25 cellular contexts compared by ENCODE assay signal in the genomic region with DNA sequence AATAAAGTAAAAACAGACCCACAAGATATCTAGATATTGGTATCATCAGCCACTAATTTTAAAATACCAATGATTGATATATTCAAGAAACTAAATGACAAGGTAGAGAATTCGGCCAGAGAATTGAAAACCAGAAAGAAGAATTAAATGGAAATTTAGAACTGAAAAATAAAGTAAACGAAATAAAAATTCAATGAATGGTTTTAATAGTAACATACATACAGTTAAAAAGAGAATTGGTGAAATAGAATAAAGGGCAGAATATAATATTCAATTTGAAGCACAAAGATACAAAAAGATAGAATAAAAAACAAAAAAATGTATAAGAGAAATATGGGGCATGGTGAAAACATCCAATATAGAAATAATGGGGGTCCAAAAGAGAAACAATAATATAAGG.
DNase-seq lines count a peak whose midpoint lies in the region; ATAC-seq, FAIRE-seq and TF ChIP-seq lines count a peak whose summit lies in the region.
"Had no signal": no experiment of that assay in that cellular context is flagged by ENCODE, and none has a peak within 500 bp of the region (broad histone marks: within the 10 kb centered on the region; RNA-seq: fewer than 3 reads in every experiment).

No MANE protein-coding gene starts in this region.

- no peak for ATAC-seq in K562
- ATAC-seq: CD8-positive, alpha-beta T cell; GM12878 had no signal

- CTCF ChIA-PET in HEK293 (lab: Yijun Ruan, JAX) (no interaction called here), K562 (lab: Yijun Ruan, JAX; ENCODE audit: low intra/inter-chr PET ratio) (no interaction called here)

- no peaks in the 10 kb centered on the region for H3K27me3 ChIP-seq in K562 (ENCODE audit: control insufficient read depth in 2 of 2, insufficient read depth in 2 of 2, low read length in 2 of 2)

- H3K4me1 ChIP-seq in HEK293 (ENCODE audit: control insufficient read depth, insufficient read depth, low read length) (no peaks in the 10 kb centered on the region), K562 (replicated peaks in 1 of 2; ENCODE audit: control insufficient read depth in 2 of 2, insufficient read depth in 2 of 2, low read length in 2 of 2) (no peaks in the 10 kb centered on the region)
- H3K4me1 ChIP-seq: Caco-2 had no signal

- no peak for TF ChIP-seq POLR2A in K562 (conservative IDR thresholded peaks at IDR 0.05)

- FAIRE-seq in K562 (lab: Jason Lieb, UNC) (no peak), frontal cortex (lab: Jason Lieb, UNC) (peak; percentile 24)
- FAIRE-seq: A204.1, D721Med, GM12878, GM12892, GM18507 had no signal

- H3K4me2 ChIP-seq in K562 (ENCODE audit: insufficient read depth, low read length) = no peak overlapping the region
- H3K4me2 ChIP-seq: BLaER1 treated with 17β-estradiol and CSF1 and Interleukin-3, amounts not matched to agents 10 nM and 100 nM had no signal

- no peak overlapping the region for H3K9ac ChIP-seq in K562 (ENCODE audit: insufficient read depth in 1 of 2, low read depth in 2 of 2, low read length in 2 of 2)
- H3K9ac ChIP-seq: BLaER1 treated with 17β-estradiol and CSF1 and Interleukin-3, amounts not matched to agents 10 nM and 100 nM had no signal

- H3K4me3 ChIP-seq in HEK293 (ENCODE audit: low read depth, low read length) (no peak overlapping the region), K562 (no peak overlapping the region)
- H3K4me3 ChIP-seq: BLaER1 treated with 17β-estradiol and CSF1 and Interleukin-3, amounts not matched to agents 10 nM and 100 nM; GM12878 had no signal

- H3K36me3 ChIP-seq in HEK293 (ENCODE audit: control insufficient read depth in 2 of 2, insufficient read depth in 1 of 2, low read length in 2 of 2) (no peaks in the 10 kb centered on the region), K562 (ENCODE audit: control insufficient read depth, insufficient read depth, low read length) (no peaks in the 10 kb centered on the region)

- DNase-seq in K562 (ENCODE audit: extremely low read depth in 1 of 4, low spot score in 3 of 4) (no peak), frontal cortex (ENCODE audit: low spot score in 2 of 2) (no peak), ecto neural progenitor cell (ENCODE audit: low spot score) (no peak), AG08395 (ENCODE audit: low spot score) (no peak), DMS153 treated with DMSO at 0.1 percent for 48 hours (lab: John Stamatoyannopoulos, UW; ENCODE audit: unreplicated experiment) (no peak)
- DNase-seq: 8988T; ACHN; AML-193; Caco-2; Calu3; CD4-positive, alpha-beta T cell; CD8-positive, alpha-beta T cell; DMS53; DMS79; DND-41; EL; GDM1 had no signal

- BruUV-seq in K562 (replicated peaks; lab: Mats Ljungman, UMichigan) = no TSS peak

- TF ChIP-seq CTCF in HEK293 (tag by site-specific recombination; IDR thresholded peaks at IDR 0.05) = no peak
- TF ChIP-seq CTCF in K562 (IDR thresholded peaks at IDR 0.05 in 2 of 3, conservative IDR thresholded peaks at IDR 0.05 in 1 of 3; ENCODE audit: insufficient read depth in 2 of 3, low read depth in 1 of 3, low read length in 3 of 3) = no peak

- H3K9me3 ChIP-seq in HEK293 (ENCODE audit: control insufficient read depth, insufficient read depth, low read depth, low read length) (no peaks in the 10 kb centered on the region), K562 (replicated peaks; ENCODE audit: control insufficient read depth, insufficient read depth, low read depth, low read length) (no peaks in the 10 kb centered on the region)

- no peak overlapping the region for H2AFZ ChIP-seq in K562 (ENCODE audit: low read depth, low read length)

- POLR2A ChIA-PET in HEK293 (lab: Yijun Ruan, JAX) (no interaction called here), K562 (lab: Yijun Ruan, JAX) (no interaction called here)

- no peaks in the 10 kb centered on the region for H3K9me1 ChIP-seq in K562 (ENCODE audit: control insufficient read depth, insufficient read depth, low read length)

- no peaks in the 10 kb centered on the region for H4K20me1 ChIP-seq in K562 (replicated peaks; ENCODE audit: control insufficient read depth, insufficient read depth, low read length)
- H4K20me1 ChIP-seq: BLaER1 treated with 17β-estradiol and CSF1 and Interleukin-3, amounts not matched to agents 10 nM and 100 nM had no signal

- TF ChIP-seq RAD21 in K562 (CRISPR knock-in tag; conservative IDR thresholded peaks at IDR 0.05 in 1 of 2, IDR thresholded peaks at IDR 0.05 in 1 of 2) = no peak

- in situ Hi-C loops in K562 (cut with MboI) = no loop called here

- TF ChIP-seq EP300 in K562 (IDR thresholded peaks at IDR 0.05; ENCODE audit: low read length) = no peak

- intact Hi-C loops in K562 (cut with micrococcal nuclease) = no loop called here

- H3K27ac ChIP-seq in HEK293 (ENCODE audit: extremely low read depth, low read depth, low read length) = no peak overlapping the region
- H3K27ac ChIP-seq in K562 (ENCODE audit: extremely low read depth, low read depth, low read length) = no peak overlapping the region
- H3K27ac ChIP-seq: BLaER1 treated with 17β-estradiol and CSF1 and Interleukin-3, amounts not matched to agents 10 nM and 100 nM; C4-2B had no signal

- no peaks in the 10 kb centered on the region for H3K79me2 ChIP-seq in K562 (ENCODE audit: control insufficient read depth, insufficient read depth, low read length)

- 0% methylated on average over 2 of the region's 2 CpGs for WGBS in K562 (ENCODE audit: insufficient coverage, low coverage, missing lambda C conversion rate)

TF ChIP-seq in HEK293, 187 proteins besides CTCF, POLR2A, EP300 and RAD21:
- TF ChIP-seq ZBTB21 (tag by site-specific recombination; IDR thresholded peaks at IDR 0.05) = no peak
- TF ChIP-seq SETDB1 (IDR thresholded peaks at IDR 0.05; ENCODE audit: insufficient read length, low read length) = peak; percentile 75

TF ChIP-seq in K562, 482 proteins besides CTCF, POLR2A, EP300 and RAD21:
- TF ChIP-seq, protein P1, sequence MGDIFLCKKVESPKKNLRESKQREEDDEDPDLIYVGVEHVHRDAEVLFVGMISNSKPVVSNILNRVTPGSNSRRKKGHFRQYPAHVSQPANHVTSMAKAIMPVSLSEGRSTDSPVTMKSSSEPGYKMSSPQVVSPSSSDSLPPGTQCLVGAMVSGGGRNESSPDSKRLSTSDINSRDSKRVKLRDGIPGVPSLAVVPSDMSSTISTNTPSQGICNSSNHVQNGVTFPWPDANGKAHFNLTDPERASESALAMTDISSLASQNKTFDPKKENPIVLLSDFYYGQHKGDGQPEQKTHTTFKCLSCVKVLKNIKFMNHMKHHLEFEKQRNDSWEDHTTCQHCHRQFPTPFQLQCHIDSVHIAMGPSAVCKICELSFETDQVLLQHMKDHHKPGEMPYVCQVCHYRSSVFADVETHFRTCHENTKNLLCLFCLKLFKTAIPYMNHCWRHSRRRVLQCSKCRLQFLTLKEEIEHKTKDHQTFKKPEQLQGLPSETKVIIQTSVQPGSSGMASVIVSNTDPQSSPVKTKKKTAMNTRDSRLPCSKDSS (IDR thresholded peaks at IDR 0.05; ENCODE audit: low read depth, partially characterized antibody) = peak; percentile 21
- TF ChIP-seq ZBTB7A (IDR thresholded peaks at IDR 0.05; ENCODE audit: borderline replicate concordance, control insufficient read depth, low read depth, low read length) (no peak), TRIM28 (IDR thresholded peaks at IDR 0.05) (peak; percentile 73; the same call in 1 of the 2 replicates), ZNF507 (tag; conservative IDR thresholded peaks at IDR 0.05) (0 out of 2 replicates have a peak, but pooled peaks have one; percentile 11)
- TF ChIP-seq, protein P2, sequence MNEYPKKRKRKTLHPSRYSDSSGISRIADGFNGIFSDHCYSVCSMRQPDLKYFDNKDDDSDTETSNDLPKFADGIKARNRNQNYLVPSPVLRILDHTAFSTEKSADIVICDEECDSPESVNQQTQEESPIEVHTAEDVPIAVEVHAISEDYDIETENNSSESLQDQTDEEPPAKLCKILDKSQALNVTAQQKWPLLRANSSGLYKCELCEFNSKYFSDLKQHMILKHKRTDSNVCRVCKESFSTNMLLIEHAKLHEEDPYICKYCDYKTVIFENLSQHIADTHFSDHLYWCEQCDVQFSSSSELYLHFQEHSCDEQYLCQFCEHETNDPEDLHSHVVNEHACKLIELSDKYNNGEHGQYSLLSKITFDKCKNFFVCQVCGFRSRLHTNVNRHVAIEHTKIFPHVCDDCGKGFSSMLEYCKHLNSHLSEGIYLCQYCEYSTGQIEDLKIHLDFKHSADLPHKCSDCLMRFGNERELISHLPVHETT (CRISPR knock-in tag; conservative IDR thresholded peaks at IDR 0.05 in 1 of 2, IDR thresholded peaks at IDR 0.05 in 1 of 2) = no peak
- TF ChIP-seq, protein P3, sequence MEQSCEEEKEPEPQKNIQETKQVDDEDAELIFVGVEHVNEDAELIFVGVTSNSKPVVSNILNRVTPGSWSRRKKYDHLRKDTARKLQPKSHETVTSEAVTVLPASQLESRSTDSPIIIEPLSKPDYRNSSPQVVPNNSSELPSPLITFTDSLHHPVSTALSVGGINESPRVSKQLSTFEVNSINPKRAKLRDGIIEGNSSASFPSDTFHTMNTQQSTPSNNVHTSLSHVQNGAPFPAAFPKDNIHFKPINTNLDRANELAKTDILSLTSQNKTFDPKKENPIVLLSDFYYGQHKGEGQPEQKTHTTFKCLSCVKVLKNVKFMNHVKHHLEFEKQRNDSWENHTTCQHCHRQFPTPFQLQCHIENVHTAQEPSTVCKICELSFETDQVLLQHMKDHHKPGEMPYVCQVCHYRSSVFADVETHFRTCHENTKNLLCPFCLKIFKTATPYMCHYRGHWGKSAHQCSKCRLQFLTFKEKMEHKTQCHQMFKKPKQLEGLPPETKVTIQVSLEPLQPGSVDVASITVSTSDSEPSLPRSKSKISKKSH (CRISPR knock-in tag; IDR thresholded peaks at IDR 0.05) = peak; percentile 70; the same call in 1 of the 2 replicates
TF ChIP-seq in K562: peak in this region for 4.
